Comparison of ENCODE assay signal across 8 cellular contexts in the genomic region with DNA sequence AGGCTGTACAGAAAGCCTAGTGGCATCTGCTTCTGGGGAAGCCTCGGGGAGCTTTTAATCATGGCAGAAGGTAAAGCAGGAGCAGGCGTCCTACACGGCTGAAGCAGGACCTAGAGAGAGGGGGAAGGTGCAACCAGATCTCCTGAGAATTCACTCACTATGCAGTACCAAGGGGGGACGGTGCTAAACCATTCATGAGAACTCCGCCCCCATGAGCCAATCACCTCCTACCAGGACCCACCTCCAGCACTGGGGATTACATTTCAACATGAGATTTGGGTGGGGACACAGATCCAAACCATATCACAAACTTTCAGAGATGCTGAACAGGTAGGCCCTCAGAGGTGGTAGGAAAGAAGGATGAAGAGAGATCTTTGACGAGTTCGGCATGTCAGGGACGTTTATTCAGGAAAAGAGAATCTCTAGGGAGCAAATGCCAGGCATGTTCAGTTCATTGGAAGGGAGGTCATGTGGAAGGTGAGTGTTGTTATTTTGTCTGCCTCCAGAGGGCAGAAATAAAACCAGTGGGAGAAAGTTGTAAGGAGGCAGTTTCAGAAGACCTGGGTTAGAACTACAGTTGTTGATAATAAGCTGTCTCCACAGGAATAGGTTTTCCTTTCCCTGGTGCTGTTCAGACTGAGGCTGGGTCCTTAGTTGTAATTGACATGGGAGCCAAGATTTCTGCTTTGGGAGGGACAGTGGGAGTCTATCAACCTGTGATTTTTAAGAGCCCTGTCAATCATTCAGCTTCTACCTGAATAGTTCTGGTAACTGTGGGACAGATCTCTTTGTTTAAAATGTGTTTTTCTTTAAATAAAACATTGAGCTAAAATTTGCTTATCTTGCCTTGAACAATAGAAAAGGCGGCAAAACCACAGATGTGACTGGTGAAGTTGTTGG. TPM values are rescaled to one million over a fixed set of nuclear protein-coding genes. Genes with fewer than 3 reads are reported as not detected.
DNase-seq lines count a peak whose midpoint lies in the region; TF ChIP-seq lines count a peak whose summit lies in the region.

No MANE protein-coding gene starts in this region.

- intact Hi-C loops in testis (cut with DNase I; ENCODE audit: low total_unique reads): no loop called here
- intact Hi-C loops in activated CD4-positive, alpha-beta memory T cell treated with anti-CD3 and anti-CD28 coated beads for 36 hours (cut with micrococcal nuclease): loop anchor here (1.0 to 10.0 kb wide), 4 partner anchors 52 to 717 kb away; a partner anchor contains a TSS

- H3K27me3 ChIP-seq in testis (no peaks in the 10 kb centered on the region), MG63 (no peaks in the 10 kb centered on the region)

- no peak for DNase-seq in GM13976 (ENCODE audit: low spot score)
- peak; percentile 55 for DNase-seq in RKO (ENCODE audit: low spot score)
- peak; percentile 26 for DNase-seq in foreskin melanocyte
- no peak for DNase-seq in testis
- DNase-seq in activated CD4-positive, alpha-beta memory T cell treated with anti-CD3 and anti-CD28 coated beads for 36 hours: no peak
- no peak for DNase-seq in MG63
- no peak for DNase-seq in C1 segment of cervical spinal cord (lab: John Stamatoyannopoulos, UW)

- H3K9me3 Mint-ChIP-seq in activated CD4-positive, alpha-beta memory T cell treated with anti-CD3 and anti-CD28 coated beads for 36 hours: no peaks in the 10 kb centered on the region

- POLR2A ChIA-PET in activated CD4-positive, alpha-beta memory T cell treated with anti-CD3 and anti-CD28 coated beads for 36 hours (lab: Charles Lee): interaction anchor here (0.6 to 1.1 kb wide), 2 partner anchors 73 to 150 kb away, joined by 3 to 4 read pairs; no protein-coding TSS in a partner anchor

- H3K4me1 ChIP-seq in testis: peaks cover 9% of the 10 kb centered on the region

- H3K27me3 Mint-ChIP-seq in activated CD4-positive, alpha-beta memory T cell treated with anti-CD3 and anti-CD28 coated beads for 36 hours: no peaks in the 10 kb centered on the region

- no peak for TF ChIP-seq POLR2A in testis (IDR thresholded peaks at IDR 0.05)

- no peak overlapping the region for H3K27ac Mint-ChIP-seq in activated CD4-positive, alpha-beta memory T cell treated with anti-CD3 and anti-CD28 coated beads for 36 hours

- in situ Hi-C loops in GM13976 (cut with MboI; ENCODE audit: low sequenced_read_pairs, unreplicated experiment): no loop called here

- H3K4me3 Mint-ChIP-seq in activated CD4-positive, alpha-beta memory T cell treated with anti-CD3 and anti-CD28 coated beads for 36 hours: no peak overlapping the region

- H3K4me1 Mint-ChIP-seq in activated CD4-positive, alpha-beta memory T cell treated with anti-CD3 and anti-CD28 coated beads for 36 hours (ENCODE audit: low read depth): peaks cover 17% of the 10 kb centered on the region

- H3K36me3 ChIP-seq in testis (ENCODE audit: low read depth, missing control alignments) (no peaks in the 10 kb centered on the region), MG63 (peaks cover 4% of the 10 kb centered on the region; the same call in 1 of the 2 replicates)

- CTCF ChIA-PET in activated CD4-positive, alpha-beta memory T cell treated with anti-CD3 and anti-CD28 coated beads for 36 hours (lab: Charles Lee): interaction anchor here (0.8 to 3.2 kb wide), 13 partner anchors 10 to 443 kb away, joined by 3 to 28 read pairs (median 4); no protein-coding TSS in a partner anchor

- H3K27ac ChIP-seq in C4-2B: no peak overlapping the region
- H3K27ac ChIP-seq in testis: no peak overlapping the region

- WGBS in testis, 2 donors: 84 to 87% methylated on average over 9 of the region's 9 CpGs

- H3K4me3 ChIP-seq in testis: no peak overlapping the region
- no peak overlapping the region for H3K4me3 ChIP-seq in MG63

- H3K9me3 ChIP-seq in testis (no peaks in the 10 kb centered on the region), MG63 (0 out of 2 replicates have a peak, but pooled peaks cover 3% of the 10 kb centered on the region)

- H3K36me3 Mint-ChIP-seq in activated CD4-positive, alpha-beta memory T cell treated with anti-CD3 and anti-CD28 coated beads for 36 hours: no peaks in the 10 kb centered on the region

- TF ChIP-seq CTCF in C4-2B (conservative IDR thresholded peaks at IDR 0.05) (peak; percentile 81), GM13976 (IDR thresholded peaks at IDR 0.05; ENCODE audit: borderline replicate concordance, control extremely low read depth, extremely low read depth, insufficient read depth, missing control alignments) (peak; percentile 23), testis (IDR thresholded peaks at IDR 0.05) (peak; percentile 21 to 54 (median 47))

RNA-seq across cellular contexts. Expression of a gene that starts 4.3 kb away (rescaled TPM):
- 10 to 100 TPM; 57.7 to 63.5 TPM for total RNA-seq in testis
- 24.2 TPM for polyA plus RNA-seq in testis (ENCODE audit: insufficient read depth, low read depth, low replicate concordance)
- 10 to 100 TPM; 14.4 to 17.8 TPM for total RNA-seq in activated CD4-positive, alpha-beta memory T cell treated with anti-CD3 and anti-CD28 coated beads for 36 hours
- total RNA-seq in MG63 (2014; rRNA removed; shearing (Covaris generic); ENCODE audit: low replicate concordance): 44.8 and 53.7 TPM in 2 replicates

Comparison
In these comparisons a context has a peak if more than half of its experiments do, and no peak if none do; other contexts are left out.
1. CTCF ChIP-seq: peak in every context shown above with its lines; median percentile 81 in C4-2B; 47 in testis; 23 in GM13976.
2. DNase-seq: peak in RKO (single experiment) and foreskin melanocyte (single experiment); none in GM13976 (single experiment), testis (single experiment), activated CD4-positive, alpha-beta memory T cell treated with anti-CD3 and anti-CD28 coated beads for 36 hours (single experiment), MG63 (single experiment) and C1 segment of cervical spinal cord (0 of 14).